ENCODE assay signal across 1 cellular context in the genomic region with DNA sequence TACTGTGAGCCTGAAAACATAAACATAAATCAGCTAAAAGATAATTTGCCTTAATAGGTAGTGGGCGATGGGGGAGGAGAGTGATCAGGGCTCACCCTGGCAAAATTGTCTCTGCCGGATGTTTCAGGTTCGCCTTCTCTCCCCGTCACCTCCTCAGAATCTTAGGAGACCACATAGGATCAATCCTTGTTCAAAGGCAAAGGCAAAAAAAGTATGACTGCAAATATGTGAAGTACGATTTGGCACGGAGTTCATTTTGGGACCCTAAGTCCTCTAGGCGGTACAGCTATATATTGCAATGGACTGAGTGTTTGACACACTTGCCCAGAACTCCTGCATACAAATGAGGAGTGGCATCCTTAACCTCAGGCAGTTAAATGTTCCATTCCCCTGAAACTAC.
TF ChIP-seq lines count a peak whose summit lies in the region.

No MANE protein-coding gene starts in this region.

TF ChIP-seq in endothelial cell of umbilical vein, 7 proteins besides CTCF, POLR2A, EP300 and RAD21 (continued from another document):
- TF ChIP-seq EZH2 (IDR thresholded peaks at IDR 0.05; ENCODE audit: borderline replicate concordance, low read depth, low read length, severe bottlenecking) (no peak), MYC (IDR thresholded peaks at IDR 0.05; ENCODE audit: low read depth, low read length) (no peak), JUN (IDR thresholded peaks at IDR 0.05; ENCODE audit: borderline replicate concordance, insufficient read depth, insufficient read length, low read depth) (no peak), GATA2 (IDR thresholded peaks at IDR 0.05; ENCODE audit: insufficient read depth, insufficient read length, low read depth, low read length) (no peak)
